Comparison of ENCODE assay signal across 20 cellular contexts in the genomic region with DNA sequence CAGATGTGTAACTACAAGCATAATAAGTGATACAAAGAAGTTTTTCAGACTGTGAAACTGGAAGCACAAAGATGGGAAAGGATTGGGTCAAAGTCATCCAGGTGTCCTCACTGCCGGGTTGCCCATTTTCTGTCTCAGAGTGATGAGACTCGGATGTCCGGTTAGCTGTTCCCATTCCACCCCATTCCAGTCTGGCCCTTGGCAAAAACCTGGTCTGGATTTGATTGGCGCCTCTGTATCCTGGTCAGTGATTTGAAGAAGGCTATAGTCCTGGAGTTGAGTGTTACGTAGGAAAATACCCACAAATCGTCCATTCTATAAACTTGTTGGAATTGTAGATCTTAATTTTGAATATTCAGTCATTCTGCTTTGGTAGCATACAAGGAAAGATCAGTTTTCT. TPM values are rescaled to one million over a fixed set of nuclear protein-coding genes. Genes with fewer than 3 reads are reported as not detected.
A peak's percentile ranks its signal among the peaks of the same experiment; 100 is the strongest.
DNase-seq lines count a peak whose midpoint lies in the region; ATAC-seq and TF ChIP-seq lines count a peak whose summit lies in the region.
"Had no signal": no experiment of that assay in that cellular context is flagged by ENCODE, and none has a peak within 500 bp of the region (broad histone marks: within the 10 kb centered on the region; RNA-seq: fewer than 3 reads in every experiment).

No MANE protein-coding gene starts in this region.

- H3K4me3 ChIP-seq in HL-60 (replicated peaks; ENCODE audit: insufficient read depth, low read length) (no peak overlapping the region), H7 (ENCODE audit: insufficient read depth, low read depth, low read length) (no peak overlapping the region)
- H3K4me3 ChIP-seq: Peyer's patch, SJCRH30 had no signal

- peaks cover 98% of the 10 kb centered on the region for H3K36me3 Mint-ChIP-seq in activated T-cell treated with anti-CD3 and anti-CD28 coated beads, Interleukin-2, amount 50 U/mL, for 24 hours (ENCODE audit: low read depth)
- H3K36me3 Mint-ChIP-seq in immature natural killer cell, result peaks cover 15 to 50% (median 29%) of the 10 kb centered on the region in 3 donors

- peak overlapping the region; percentile 23; the same call in 1 of the 2 replicates for H3K27ac ChIP-seq in HL-60 (replicated peaks)
- H3K27ac ChIP-seq: C4-2B, SJCRH30 had no signal

- H3K4me1 Mint-ChIP-seq in activated T-cell treated with anti-CD3 and anti-CD28 coated beads, Interleukin-2, amount 50 U/mL, for 24 hours (ENCODE audit: low read depth), result peaks cover 20% of the 10 kb centered on the region
- peaks cover 0 to 3% of the 10 kb centered on the region in 2 donors for H3K4me1 Mint-ChIP-seq in immature natural killer cell

- H3K4me3 Mint-ChIP-seq in activated T-cell treated with anti-CD3 and anti-CD28 coated beads, Interleukin-2, amount 50 U/mL, for 24 hours, result no peak overlapping the region
- no peak overlapping the region for H3K4me3 Mint-ChIP-seq in immature natural killer cell

- DNase-seq in activated T-cell treated with anti-CD3 and anti-CD28 coated beads, Interleukin-2, amount 50 U/mL, for 24 hours, result no peak
- DNase-seq in activated T-cell treated with anti-CD3 and anti-CD28 coated beads for 4 hours (no peak), HL-60 (ENCODE audit: low read depth in 1 of 2, low spot score in 1 of 2) (no peak), immature natural killer cell (no peak), islet precursor cell (no peak), DMS53 treated with DMSO at 0.1 percent for 48 hours (lab: John Stamatoyannopoulos, UW; ENCODE audit: unreplicated experiment) (no peak), H7 (no peak)
- DNase-seq: 8988T, COR-L47, DMS79 treated with DMSO at 0.1 percent for 48 hours, Karpas-422, NCI-H1105 treated with DMSO at 0.1 percent for 48 hours, NCI-H2029 treated with DMSO at 0.1 percent for 48 hours, NCI-H2171, NCI-H524 treated with DMSO at 0.1 percent for 48 hours, NCI-H82, SJCRH30 had no signal

- H3K27me3 ChIP-seq in HL-60 (ENCODE audit: insufficient read depth, poor library complexity, severe bottlenecking) (no peaks in the 10 kb centered on the region), H7 (ENCODE audit: control insufficient read depth, insufficient read depth, low read length) (no peaks in the 10 kb centered on the region)
- H3K27me3 ChIP-seq: Peyer's patch, SJCRH30 had no signal

- no peaks in the 10 kb centered on the region for H3K9me3 Mint-ChIP-seq in activated T-cell treated with anti-CD3 and anti-CD28 coated beads, Interleukin-2, amount 50 U/mL, for 24 hours
- no peaks in the 10 kb centered on the region for H3K9me3 Mint-ChIP-seq in immature natural killer cell

- no peak for ATAC-seq in HG03571 (IDR thresholded peaks at IDR 0.05; ENCODE audit: unreplicated experiment)

- peak overlapping the region; percentile 42 for H3K27ac Mint-ChIP-seq in activated T-cell treated with anti-CD3 and anti-CD28 coated beads, Interleukin-2, amount 50 U/mL, for 24 hours
- H3K27ac Mint-ChIP-seq in immature natural killer cell, result peak overlapping the region in 4 of 6 donors; percentile 2 to 71 (median 34)

- H3K36me3 ChIP-seq in H7 (replicated peaks; ENCODE audit: control insufficient read depth, insufficient read depth, low read length), result peaks cover 33% of the 10 kb centered on the region

- no peak for TF ChIP-seq CTCF in HL-60 (IDR thresholded peaks at IDR 0.05; ENCODE audit: insufficient read depth, low read length)

- no peaks in the 10 kb centered on the region for H3K27me3 Mint-ChIP-seq in activated T-cell treated with anti-CD3 and anti-CD28 coated beads, Interleukin-2, amount 50 U/mL, for 24 hours
- peaks cover 0 to 2% (median 2%) of the 10 kb centered on the region in 3 donors for H3K27me3 Mint-ChIP-seq in immature natural killer cell (ENCODE audit: low read depth in 3 of 3)

RNA-seq across cellular contexts. Expression of a gene that starts 19.9 kb away (rescaled TPM):
- 10 to 100 TPM; 49.2 to 91.0 (median 62.7) TPM for polyA plus RNA-seq in immature natural killer cell
- total RNA-seq in H7 (2014; rRNA removed; shearing (Covaris generic)), result 27.0 and 32.0 TPM in 2 replicates

RNA-seq across cellular contexts. Expression of a gene that starts 29.4 kb away (rescaled TPM):
- 10 to 100 TPM in 1 of 3 donors, 1 to 10 TPM in 2; 1.9 to 38.9 (median 2.8) TPM for polyA plus RNA-seq in immature natural killer cell
- total RNA-seq in H7 (2014; rRNA removed; shearing (Covaris generic)), result 7.4 and 12.1 TPM in 2 replicates

RNA-seq across cellular contexts. Expression of a gene that starts 33.5 kb away (rescaled TPM):
- polyA plus RNA-seq in immature natural killer cell, result 1 to 10 TPM in 1 of 3 donors, under 1 TPM in 1, not detected in 1; 0.76 to 1.0 TPM
- 1.5 and 2.1 TPM in 2 replicates for total RNA-seq in H7 (2014; rRNA removed; shearing (Covaris generic))

RNA-seq across cellular contexts. Expression of a gene that starts 33.8 kb away (rescaled TPM):
- polyA plus RNA-seq in immature natural killer cell, result 10 to 100 TPM; 19.3 to 87.3 (median 24.6) TPM
- total RNA-seq in H7 (2014; rRNA removed; shearing (Covaris generic)), result 72.6 and 72.9 TPM in 2 replicates

RNA-seq across cellular contexts. Expression of a gene that starts 58.7 kb away (rescaled TPM):
- polyA plus RNA-seq in immature natural killer cell, result 1 to 10 TPM in 1 of 3 donors, under 1 TPM in 2; 0.09 to 1.1 (median 0.16) TPM
- 15.1 and 16.0 TPM in 2 replicates for total RNA-seq in H7 (2014; rRNA removed; shearing (Covaris generic))
